In genomic region chr16:67376012-67376411, GRCh38 we compare ENCODE assay signal across 16 cellular contexts. TPM values are rescaled to one million over a fixed set of nuclear protein-coding genes. Genes with fewer than 3 reads are reported as not detected.
DNase-seq lines count a peak whose midpoint lies in the region; ATAC-seq, FAIRE-seq and TF ChIP-seq lines count a peak whose summit lies in the region.
"Not testable (repeated sequence)": the region's sequence is repeated elsewhere in the genome, so short reads cannot be mapped to it uniquely, and the experiment has no call there.
"Had no signal": no experiment of that assay in that cellular context is flagged by ENCODE, and none has a peak within 500 bp of the region (broad histone marks: within the 10 kb centered on the region; RNA-seq: fewer than 3 reads in every experiment).

No MANE protein-coding gene starts in this region.

- ATAC-seq in K562: not testable (repeated sequence)

- H2AFZ ChIP-seq in SK-N-SH (ENCODE audit: low read depth): 0 out of 2 replicates have a peak overlapping the region, but pooled peaks have one; percentile 11
- H2AFZ ChIP-seq in K562 (ENCODE audit: low read depth, low read length): not testable (repeated sequence)

- H3K4me1 ChIP-seq in HEK293 (ENCODE audit: control insufficient read depth, insufficient read depth, low read length); SK-N-SH (ENCODE audit: control insufficient read depth in 1 of 2, insufficient read depth in 2 of 2, low read depth in 1 of 2, low read length in 1 of 2); K562 (replicated peaks in 1 of 2; ENCODE audit: control insufficient read depth in 2 of 2, insufficient read depth in 2 of 2, low read length in 2 of 2): not testable (repeated sequence)

- 84% methylated on average over 11 of the region's 11 CpGs for WGBS in SK-N-SH (ENCODE audit: low lambda C conversion rate)
- WGBS in K562 (ENCODE audit: insufficient coverage, low coverage, missing lambda C conversion rate): 15% methylated on average over 11 of the region's 11 CpGs

- in situ Hi-C loops in K562 (cut with MboI): not testable (repeated sequence)

- not testable (repeated sequence) for TF ChIP-seq CTCF in HEK293 (tag by site-specific recombination; IDR thresholded peaks at IDR 0.05); SK-N-SH (IDR thresholded peaks at IDR 0.05); K562 (IDR thresholded peaks at IDR 0.05 in 2 of 3, conservative IDR thresholded peaks at IDR 0.05 in 1 of 3; ENCODE audit: insufficient read depth in 2 of 3, low read depth in 1 of 3, low read length in 3 of 3)

- FAIRE-seq in K562 (lab: Jason Lieb, UNC): not testable (repeated sequence)

- intact Hi-C loops in K562 (cut with micrococcal nuclease): not testable (repeated sequence)

- not testable (repeated sequence) for H3K9me2 ChIP-seq in SK-N-SH

- not testable (repeated sequence) for H3K36me3 ChIP-seq in HEK293 (ENCODE audit: control insufficient read depth in 2 of 2, insufficient read depth in 1 of 2, low read length in 2 of 2); SK-N-SH (replicated peaks in 1 of 2; ENCODE audit: control insufficient read depth in 1 of 2, insufficient read depth in 2 of 2, low read length in 1 of 2); K562 (ENCODE audit: control insufficient read depth, insufficient read depth, low read length)

- H3K9me3 ChIP-seq in HEK293 (ENCODE audit: control insufficient read depth, insufficient read depth, low read depth, low read length); SK-N-SH; K562 (replicated peaks; ENCODE audit: control insufficient read depth, insufficient read depth, low read depth, low read length): not testable (repeated sequence)

- not testable (repeated sequence) for TF ChIP-seq RAD21 in SK-N-SH (IDR thresholded peaks at IDR 0.05; ENCODE audit: low read length); K562 (CRISPR knock-in tag; conservative IDR thresholded peaks at IDR 0.05 in 1 of 2, IDR thresholded peaks at IDR 0.05 in 1 of 2)

- H3F3A ChIP-seq in SK-N-SH (replicated peaks; ENCODE audit: insufficient read depth): not testable (repeated sequence)

- POLR2A ChIA-PET in HEK293 (lab: Yijun Ruan, JAX); SK-N-SH (lab: Yijun Ruan, JAX): not testable (repeated sequence)
- POLR2A ChIA-PET in K562 (lab: Yijun Ruan, JAX): interaction anchor here (0.7 to 1.5 kb wide), 2 partner anchors 12 to 27 kb away, joined by 3 to 6 read pairs; no protein-coding TSS in a partner anchor

- not testable (repeated sequence) for H3K27ac ChIP-seq in HEK293 (ENCODE audit: extremely low read depth, low read depth, low read length); SK-N-SH (ENCODE audit: low read depth in 2 of 2, low read length in 1 of 2); K562 (ENCODE audit: extremely low read depth, low read depth, low read length)

- H4K20me1 ChIP-seq in SK-N-SH (ENCODE audit: insufficient read depth); K562 (replicated peaks; ENCODE audit: control insufficient read depth, insufficient read depth, low read length): not testable (repeated sequence)

- not testable (repeated sequence) for DNase-seq in SK-N-SH; K562 (ENCODE audit: extremely low read depth in 1 of 4, low spot score in 3 of 4)

- not testable (repeated sequence) for H3K27me3 ChIP-seq in SK-N-SH (ENCODE audit: insufficient read depth)
- peaks cover 12 to 14% of the 10 kb centered on the region in 2 experiments for H3K27me3 ChIP-seq in K562 (ENCODE audit: control insufficient read depth in 2 of 2, insufficient read depth in 2 of 2, low read length in 2 of 2)

- not testable (repeated sequence) for TF ChIP-seq EP300 in SK-N-SH (IDR thresholded peaks at IDR 0.05; ENCODE audit: borderline replicate concordance in 1 of 2, low read depth in 1 of 2, low read length in 1 of 2); K562 (IDR thresholded peaks at IDR 0.05; ENCODE audit: low read length)

- H3K4me2 ChIP-seq in SK-N-SH; K562 (ENCODE audit: insufficient read depth, low read length): not testable (repeated sequence)

- CTCF ChIA-PET in HEK293 (lab: Yijun Ruan, JAX) (interaction anchor here (0.7 kb wide), 1 partner anchor 967 kb away, joined by 3 read pairs; no protein-coding TSS in a partner anchor), SK-N-SH (lab: Yijun Ruan, JAX) (interaction anchor here (2.8 kb wide), 1 partner anchor 89 kb away, joined by 18 read pairs; no protein-coding TSS in a partner anchor)
- CTCF ChIA-PET in K562 (lab: Yijun Ruan, JAX; ENCODE audit: low intra/inter-chr PET ratio): not testable (repeated sequence)

- H3K79me2 ChIP-seq in SK-N-SH (ENCODE audit: insufficient read depth); K562 (ENCODE audit: control insufficient read depth, insufficient read depth, low read length): not testable (repeated sequence)

- not testable (repeated sequence) for H3K4me3 ChIP-seq in HEK293 (ENCODE audit: low read depth, low read length); SK-N-SH (ENCODE audit: low read depth in 2 of 2, low read length in 1 of 2); K562

- BruUV-seq in K562 (replicated peaks; lab: Mats Ljungman, UMichigan): not testable (repeated sequence)

- not testable (repeated sequence) for H3K9me1 ChIP-seq in K562 (ENCODE audit: control insufficient read depth, insufficient read depth, low read length)

- not testable (repeated sequence) for TF ChIP-seq POLR2A in K562 (conservative IDR thresholded peaks at IDR 0.05)

- not testable (repeated sequence) for H3K9ac ChIP-seq in SK-N-SH; K562 (ENCODE audit: insufficient read depth in 1 of 2, low read depth in 2 of 2, low read length in 2 of 2)

RNA-seq across cellular contexts. Expression of gene TPPP3, which starts 17.3 kb away (rescaled TPM):
- polyA plus RNA-seq in SK-N-SH (2012; rRNA removed): 33.5 and 36.2 TPM in 2 replicates
- polyA plus RNA-seq in SK-N-SH (2012; cell fraction: cytosol; rRNA removed): 22.8 and 30.9 TPM in 2 replicates
- 21.8 and 23.5 TPM in 2 replicates for polyA plus RNA-seq in SK-N-SH (2012; cell fraction: nucleus; rRNA removed)
- total RNA-seq in K562 (2011; cell fraction: chromatin; rRNA removed; ENCODE audit: low replicate concordance): 0.44 TPM in 1 of 2 replicates, not detected in the other
- 0.17 TPM in 1 of 2 replicates, not detected in the other for total RNA-seq in K562 (2011; cell fraction: nucleolus; rRNA removed)
- total RNA-seq in K562 (2011; cell fraction: nucleoplasm; rRNA removed): 0.37 TPM in 1 of 2 replicates, not detected in the other
- 0.16 and 0.50 TPM in 2 replicates for total RNA-seq in K562 (2014; rRNA removed)
- total RNA-seq in K562 (2014; rRNA removed; fragmentation: Illumina TruSeq; extraction: Trizol): 0.25 TPM in 1 of 2 replicates, not detected in the other
- not detected in 2 replicates for total RNA-seq in K562 (2015; rRNA removed; fragmentation: Illumina TruSeq; extraction: Trizol)
- total RNA-seq in K562 (2021): 0.38 and 0.44 TPM in 2 replicates
- 0.32 and 0.58 TPM in 2 replicates for polyA plus RNA-seq in K562 (2011; rRNA removed)
- polyA plus RNA-seq in K562 (2011; cell fraction: cytosol; rRNA removed): 0.44 and 0.60 TPM in 2 replicates
- polyA plus RNA-seq in K562 (2011; cell fraction: nucleus; rRNA removed): 0.31 and 0.46 TPM in 2 replicates
- polyA plus RNA-seq in K562 (2012): 0.37 and 0.38 TPM in 2 replicates
- 0.36 and 0.66 TPM in 2 replicates for polyA plus RNA-seq in K562 (2014; fragmentation: Illumina TruSeq; extraction: Trizol)
- polyA plus RNA-seq in K562 (2014; fragmentation: Nextera tagmentation; extraction: Ambion mirVana): under 1 TPM in 1 of 2 experiments, not detected in 1; 0.13 TPM
- 0.50 and 0.92 TPM in 2 replicates for polyA plus RNA-seq in K562 (2014; rRNA removed)
- polyA minus RNA-seq in K562 (2011; rRNA and poly(A)+ RNA removed): 0.21 TPM in 1 of 2 replicates, not detected in the other
- not detected in 2 replicates for polyA minus RNA-seq in K562 (2011; cell fraction: cytosol; rRNA and poly(A)+ RNA removed)
- 0.13 and 0.33 TPM in 2 replicates for polyA minus RNA-seq in K562 (2011; cell fraction: nucleus; rRNA and poly(A)+ RNA removed)
- total RNA-seq: B cell; CD4-positive, alpha-beta memory T cell; CD4-positive, alpha-beta T cell; CD4-positive, CD25-positive, alpha-beta regulatory T cell; CD8-positive, alpha-beta memory T cell; CD8-positive, alpha-beta T cell; Daoy had no signal
- polyA plus RNA-seq: CD4-positive, alpha-beta memory T cell; CD4-positive, CD25-positive, alpha-beta regulatory T cell; CD8-positive, alpha-beta memory T cell had no signal

RNA-seq across cellular contexts. Expression of gene ZDHHC1, which starts 40.3 kb away (rescaled TPM):
- polyA plus RNA-seq in SK-N-SH (2012; rRNA removed) (14.2 and 15.8 TPM in 2 replicates), K562 (2011; rRNA removed) (0.06 and 0.07 TPM in 2 replicates), K562 (2014; fragmentation: Illumina TruSeq; extraction: Trizol) (not detected in 2 replicates), K562 (2014; fragmentation: Nextera tagmentation; extraction: Ambion mirVana) (not detected), K562 (2014; rRNA removed) (0.25 TPM in 1 of 2 replicates, not detected in the other)
- polyA plus RNA-seq in SK-N-SH (2012; cell fraction: cytosol; rRNA removed): 6.2 and 10.5 TPM in 2 replicates
- polyA plus RNA-seq in SK-N-SH (2012; cell fraction: nucleus; rRNA removed): 39.7 and 44.1 TPM in 2 replicates
- total RNA-seq in K562 (2011; cell fraction: chromatin; rRNA removed; ENCODE audit: low replicate concordance): not detected in 2 replicates
- 0.50 TPM in 1 of 2 replicates, not detected in the other for total RNA-seq in K562 (2011; cell fraction: nucleolus; rRNA removed)
- total RNA-seq in K562 (2011; cell fraction: nucleoplasm; rRNA removed): not detected in 2 replicates
- total RNA-seq in K562 (2014; rRNA removed) (0.24 and 0.77 TPM in 2 replicates), K562 (2014; rRNA removed; fragmentation: Illumina TruSeq; extraction: Trizol) (not detected in 2 replicates), K562 (2015; rRNA removed; fragmentation: Illumina TruSeq; extraction: Trizol) (0.36 TPM in 1 of 2 replicates, not detected in the other), K562 (2021) (0.16 TPM in 1 of 2 replicates, not detected in the other)
- 0.13 and 0.95 TPM in 2 replicates for polyA plus RNA-seq in K562 (2011; cell fraction: cytosol; rRNA removed)
- 0.28 and 0.43 TPM in 2 replicates for polyA plus RNA-seq in K562 (2011; cell fraction: nucleus; rRNA removed)
- polyA plus RNA-seq in K562 (2012): 0.17 TPM in 1 of 2 replicates, not detected in the other
- not detected in 2 replicates for polyA minus RNA-seq in K562 (2011; rRNA and poly(A)+ RNA removed)
- not detected in 2 replicates for polyA minus RNA-seq in K562 (2011; cell fraction: cytosol; rRNA and poly(A)+ RNA removed)
- 0.54 TPM in 1 of 2 replicates, not detected in the other for polyA minus RNA-seq in K562 (2011; cell fraction: nucleus; rRNA and poly(A)+ RNA removed)
- total RNA-seq: CD4-positive, alpha-beta memory T cell; CD4-positive, CD25-positive, alpha-beta regulatory T cell; CD8-positive, alpha-beta T cell had no signal
- polyA plus RNA-seq: CD4-positive, alpha-beta memory T cell had no signal

RNA-seq across cellular contexts. Expression of gene LRRC36, which starts 49.4 kb away (rescaled TPM):
- polyA plus RNA-seq in SK-N-SH (2012; rRNA removed) (0.78 and 0.92 TPM in 2 replicates), K562 (2011; rRNA removed) (0.40 and 0.49 TPM in 2 replicates), K562 (2014; fragmentation: Illumina TruSeq; extraction: Trizol) (0.19 and 0.36 TPM in 2 replicates), K562 (2014; fragmentation: Nextera tagmentation; extraction: Ambion mirVana) (under 1 TPM; 0.15 to 0.30 TPM), K562 (2014; rRNA removed) (0.13 TPM in 1 of 2 replicates, not detected in the other)
- 0.30 and 0.36 TPM in 2 replicates for polyA plus RNA-seq in SK-N-SH (2012; cell fraction: cytosol; rRNA removed)
- 3.6 and 4.8 TPM in 2 replicates for polyA plus RNA-seq in SK-N-SH (2012; cell fraction: nucleus; rRNA removed)
- 0.37 and 0.63 TPM in 2 replicates for total RNA-seq in K562 (2011; cell fraction: chromatin; rRNA removed; ENCODE audit: low replicate concordance)
- total RNA-seq in K562 (2011; cell fraction: nucleolus; rRNA removed): 0.83 and 0.92 TPM in 2 replicates
- 0.95 and 0.99 TPM in 2 replicates for total RNA-seq in K562 (2011; cell fraction: nucleoplasm; rRNA removed)
- total RNA-seq in K562 (2014; rRNA removed) (0.09 TPM in 1 of 2 replicates, not detected in the other), K562 (2014; rRNA removed; fragmentation: Illumina TruSeq; extraction: Trizol) (0.36 TPM in 1 of 2 replicates, not detected in the other), K562 (2015; rRNA removed; fragmentation: Illumina TruSeq; extraction: Trizol) (0.14 and 0.34 TPM in 2 replicates), K562 (2021) (0.11 TPM in 1 of 2 replicates, not detected in the other)
- 0.12 and 0.13 TPM in 2 replicates for polyA plus RNA-seq in K562 (2011; cell fraction: cytosol; rRNA removed)
- 0.41 and 0.68 TPM in 2 replicates for polyA plus RNA-seq in K562 (2011; cell fraction: nucleus; rRNA removed)
- 0.33 and 1.1 TPM in 2 replicates for polyA plus RNA-seq in K562 (2012)
- polyA minus RNA-seq in K562 (2011; rRNA and poly(A)+ RNA removed): 0.33 and 0.35 TPM in 2 replicates
- polyA minus RNA-seq in K562 (2011; cell fraction: cytosol; rRNA and poly(A)+ RNA removed): not detected in 2 replicates
- 0.13 and 0.56 TPM in 2 replicates for polyA minus RNA-seq in K562 (2011; cell fraction: nucleus; rRNA and poly(A)+ RNA removed)
- total RNA-seq: A172; A673; B cell; Caco-2; CD4-positive, alpha-beta memory T cell; CD4-positive, alpha-beta T cell; CD4-positive, CD25-positive, alpha-beta regulatory T cell; CD8-positive, alpha-beta T cell; Daoy had no signal
- polyA plus RNA-seq: BJ; CD4-positive, alpha-beta memory T cell; CD4-positive, CD25-positive, alpha-beta regulatory T cell; CD8-positive, alpha-beta memory T cell had no signal

RNA-seq across cellular contexts. Expression of gene KCTD19, which starts 49.5 kb away (rescaled TPM):
- polyA plus RNA-seq in SK-N-SH (2012; rRNA removed) (1.8 and 1.9 TPM in 2 replicates), K562 (2011; rRNA removed) (0.32 and 0.33 TPM in 2 replicates), K562 (2014; fragmentation: Illumina TruSeq; extraction: Trizol) (0.31 and 0.53 TPM in 2 replicates), K562 (2014; fragmentation: Nextera tagmentation; extraction: Ambion mirVana) (not detected), K562 (2014; rRNA removed) (0.03 TPM in 2 replicates)
- 0.41 and 0.49 TPM in 2 replicates for polyA plus RNA-seq in SK-N-SH (2012; cell fraction: cytosol; rRNA removed)
- 9.1 and 10.8 TPM in 2 replicates for polyA plus RNA-seq in SK-N-SH (2012; cell fraction: nucleus; rRNA removed)
- 1.0 and 1.4 TPM in 2 replicates for total RNA-seq in K562 (2011; cell fraction: chromatin; rRNA removed; ENCODE audit: low replicate concordance)
- total RNA-seq in K562 (2011; cell fraction: nucleolus; rRNA removed): 0.33 and 0.53 TPM in 2 replicates
- total RNA-seq in K562 (2011; cell fraction: nucleoplasm; rRNA removed): 0.44 and 0.46 TPM in 2 replicates
- total RNA-seq in K562 (2014; rRNA removed) (0.29 and 0.91 TPM in 2 replicates), K562 (2014; rRNA removed; fragmentation: Illumina TruSeq; extraction: Trizol) (0.15 and 0.16 TPM in 2 replicates), K562 (2015; rRNA removed; fragmentation: Illumina TruSeq; extraction: Trizol) (0.11 and 0.34 TPM in 2 replicates), K562 (2021) (0.22 and 0.25 TPM in 2 replicates)
- polyA plus RNA-seq in K562 (2011; cell fraction: cytosol; rRNA removed): 0.39 and 0.40 TPM in 2 replicates
- polyA plus RNA-seq in K562 (2011; cell fraction: nucleus; rRNA removed): 0.87 and 0.98 TPM in 2 replicates
- polyA plus RNA-seq in K562 (2012): 0.69 and 0.89 TPM in 2 replicates
- 0.04 and 0.30 TPM in 2 replicates for polyA minus RNA-seq in K562 (2011; rRNA and poly(A)+ RNA removed)
- not detected in 2 replicates for polyA minus RNA-seq in K562 (2011; cell fraction: cytosol; rRNA and poly(A)+ RNA removed)
- 0.44 TPM in 1 of 2 replicates, not detected in the other for polyA minus RNA-seq in K562 (2011; cell fraction: nucleus; rRNA and poly(A)+ RNA removed)
- total RNA-seq: A172; B cell; Caco-2; CD4-positive, alpha-beta memory T cell; CD4-positive, alpha-beta T cell; CD4-positive, CD25-positive, alpha-beta regulatory T cell; CD8-positive, alpha-beta T cell had no signal
- polyA plus RNA-seq: CD14-positive monocyte; CD4-positive, CD25-positive, alpha-beta regulatory T cell; CD8-positive, alpha-beta memory T cell had no signal

RNA-seq across cellular contexts. Expression of gene HSD11B2, which starts 54.9 kb away (rescaled TPM):
- polyA plus RNA-seq in SK-N-SH (2012; rRNA removed) (0.19 and 0.23 TPM in 2 replicates), K562 (2011; rRNA removed) (0.79 and 2.2 TPM in 2 replicates), K562 (2014; fragmentation: Illumina TruSeq; extraction: Trizol) (1.4 and 2.7 TPM in 2 replicates), K562 (2014; fragmentation: Nextera tagmentation; extraction: Ambion mirVana) (under 1 TPM; 0.08 to 0.18 TPM), K562 (2014; rRNA removed) (1.4 and 2.2 TPM in 2 replicates)
- 0.08 and 0.10 TPM in 2 replicates for polyA plus RNA-seq in SK-N-SH (2012; cell fraction: cytosol; rRNA removed)
- 0.58 and 0.75 TPM in 2 replicates for polyA plus RNA-seq in SK-N-SH (2012; cell fraction: nucleus; rRNA removed)
- 3.4 and 5.6 TPM in 2 replicates for total RNA-seq in K562 (2011; cell fraction: chromatin; rRNA removed; ENCODE audit: low replicate concordance)
- 3.0 and 4.7 TPM in 2 replicates for total RNA-seq in K562 (2011; cell fraction: nucleolus; rRNA removed)
- 2.4 and 6.9 TPM in 2 replicates for total RNA-seq in K562 (2011; cell fraction: nucleoplasm; rRNA removed)
- total RNA-seq in K562 (2014; rRNA removed) (0.95 and 2.9 TPM in 2 replicates), K562 (2014; rRNA removed; fragmentation: Illumina TruSeq; extraction: Trizol) (0.22 and 0.55 TPM in 2 replicates), K562 (2015; rRNA removed; fragmentation: Illumina TruSeq; extraction: Trizol) (0.60 and 0.65 TPM in 2 replicates), K562 (2021) (1.9 and 2.0 TPM in 2 replicates)
- 1.8 and 2.4 TPM in 2 replicates for polyA plus RNA-seq in K562 (2011; cell fraction: cytosol; rRNA removed)
- 3.4 and 4.8 TPM in 2 replicates for polyA plus RNA-seq in K562 (2011; cell fraction: nucleus; rRNA removed)
- polyA plus RNA-seq in K562 (2012): 0.86 and 2.0 TPM in 2 replicates
- 0.72 and 1.1 TPM in 2 replicates for polyA minus RNA-seq in K562 (2011; rRNA and poly(A)+ RNA removed)
- 1.9 and 2.9 TPM in 2 replicates for polyA minus RNA-seq in K562 (2011; cell fraction: cytosol; rRNA and poly(A)+ RNA removed)
- polyA minus RNA-seq in K562 (2011; cell fraction: nucleus; rRNA and poly(A)+ RNA removed): 0.67 and 0.81 TPM in 2 replicates
- total RNA-seq: A172; B cell; CD4-positive, alpha-beta memory T cell; CD4-positive, alpha-beta T cell; CD4-positive, CD25-positive, alpha-beta regulatory T cell; CD8-positive, alpha-beta T cell; Daoy had no signal
- polyA plus RNA-seq: AG04450; CD14-positive monocyte; CD4-positive, CD25-positive, alpha-beta regulatory T cell; CD8-positive, alpha-beta memory T cell had no signal

Comparison
In these comparisons a context has a peak if more than half of its experiments do, and no peak if none do; other contexts are left out.
1. RNA of gene TPPP3, which starts 17.3 kb away (polyA plus RNA-seq): 21.8 to 36.2 TPM in SK-N-SH; 0.13 to 0.92 TPM in K562; every median in the first group is over 10 times any median in the second.